In genomic region chr16:50781518-50781917, GRCh38 we compare ENCODE assay signal across 27 cellular contexts. TPM values are rescaled to one million over a fixed set of nuclear protein-coding genes. Genes with fewer than 3 reads are reported as not detected.
DNase-seq lines count a peak whose midpoint lies in the region; ATAC-seq and TF ChIP-seq lines count a peak whose summit lies in the region.
"Had no signal": no experiment of that assay in that cellular context is flagged by ENCODE, and none has a peak within 500 bp of the region (broad histone marks: within the 10 kb centered on the region; RNA-seq: fewer than 3 reads in every experiment).

No MANE protein-coding gene starts in this region.

- no peaks in the 10 kb centered on the region for H3K79me2 ChIP-seq in SK-N-SH (ENCODE audit: insufficient read depth)

- H3K27me3 Mint-ChIP-seq in activated T-cell treated with anti-CD3 and anti-CD28 coated beads, Interleukin-2, amount 50 U/mL, for 24 hours = no peaks in the 10 kb centered on the region
- no peaks in the 10 kb centered on the region for H3K27me3 Mint-ChIP-seq in CD8-positive, alpha-beta memory T cell
- no peaks in the 10 kb centered on the region for H3K27me3 Mint-ChIP-seq in activated T-helper 1 cell treated with anti-CD3 and anti-CD28 coated beads, Interleukin-12 subunit alpha, Interleukin-12 subunit beta, Interleukin-2, Interleukin-4 antibody, amounts not matched to agents 30 ng/mL and 10 ng/mL and 1 ng/mL, durations not matched to agents 14 hours and 24 hours and 36 hours (ENCODE audit: insufficient read depth)
- no peaks in the 10 kb centered on the region for H3K27me3 Mint-ChIP-seq in naive thymus-derived CD8-positive, alpha-beta T cell
- H3K27me3 Mint-ChIP-seq: B cell, type B pancreatic cell had no signal

- H3K27me3 ChIP-seq in CD8-positive, alpha-beta memory T cell (ENCODE audit: insufficient read depth, low read length, poor library complexity, severe bottlenecking) = no peaks in the 10 kb centered on the region
- H3K27me3 ChIP-seq in SK-N-SH (ENCODE audit: insufficient read depth) = no peaks in the 10 kb centered on the region
- H3K27me3 ChIP-seq: colonic mucosa, pancreas had no signal

- H3F3A ChIP-seq in SK-N-SH (replicated peaks; ENCODE audit: insufficient read depth) = no peaks in the 10 kb centered on the region

- in situ Hi-C loops in KBM-7 (cut with MboI; ENCODE audit: low pct_unique_long_range_greater_than_20kb, low sequenced_read_pairs) = no loop called here

- TF ChIP-seq CTCF in SK-N-SH (IDR thresholded peaks at IDR 0.05) = no peak

- peaks cover 59% of the 10 kb centered on the region for H3K4me1 Mint-ChIP-seq in activated T-cell treated with anti-CD3 and anti-CD28 coated beads, Interleukin-2, amount 50 U/mL, for 24 hours (ENCODE audit: low read depth)
- peaks cover 45 to 74% (median 66%) of the 10 kb centered on the region in 3 donors for H3K4me1 Mint-ChIP-seq in CD8-positive, alpha-beta memory T cell
- peaks cover 44% of the 10 kb centered on the region for H3K4me1 Mint-ChIP-seq in activated T-helper 1 cell treated with anti-CD3 and anti-CD28 coated beads, Interleukin-12 subunit alpha, Interleukin-12 subunit beta, Interleukin-2, Interleukin-4 antibody, amounts not matched to agents 30 ng/mL and 10 ng/mL and 1 ng/mL, durations not matched to agents 14 hours and 24 hours and 36 hours (ENCODE audit: low read depth)
- peaks cover 16 to 47% (median 41%) of the 10 kb centered on the region in 4 donors for H3K4me1 Mint-ChIP-seq in naive thymus-derived CD8-positive, alpha-beta T cell
- H3K4me1 Mint-ChIP-seq: B cell had no signal

- intact Hi-C loops in activated T-helper 1 cell treated with anti-CD3 and anti-CD28 coated beads, Interleukin-12 subunit alpha, Interleukin-12 subunit beta, Interleukin-2, Interleukin-4 antibody, amounts not matched to agents 30 ng/mL and 10 ng/mL and 1 ng/mL, durations not matched to agents 14 hours and 24 hours and 36 hours (cut with micrococcal nuclease) = loop anchor here (2.0 kb wide), 2 partner anchors 25 to 35 kb away; no protein-coding TSS in a partner anchor

- no peak for TF ChIP-seq RAD21 in SK-N-SH (IDR thresholded peaks at IDR 0.05; ENCODE audit: low read length)

- no peak overlapping the region for H2AFZ ChIP-seq in SK-N-SH (ENCODE audit: low read depth)

- no peak for ATAC-seq in naive thymus-derived CD8-positive, alpha-beta T cell
- ATAC-seq: pancreas, PC-3 had no signal

- POLR2A ChIA-PET in CD8-positive, alpha-beta memory T cell (lab: Charles Lee) = no interaction called here
- POLR2A ChIA-PET in naive thymus-derived CD8-positive, alpha-beta T cell (lab: Charles Lee) = no interaction called here
- POLR2A ChIA-PET in SK-N-SH (lab: Yijun Ruan, JAX) = no interaction called here

- no peaks in the 10 kb centered on the region for H3K9me2 ChIP-seq in SK-N-SH

- H3K27ac ChIP-seq in CD8-positive, alpha-beta memory T cell (ENCODE audit: low read depth, low read length) = no peak overlapping the region
- no peak overlapping the region for H3K27ac ChIP-seq in SK-N-SH (ENCODE audit: low read depth in 2 of 2, low read length in 1 of 2)
- H3K27ac ChIP-seq: colonic mucosa, pancreas, WERI-Rb-1 had no signal

- H3K36me3 ChIP-seq in CD8-positive, alpha-beta memory T cell (ENCODE audit: insufficient read depth, low read length) = peaks cover 61% of the 10 kb centered on the region
- H3K36me3 ChIP-seq in SK-N-SH (replicated peaks in 1 of 2; ENCODE audit: control insufficient read depth in 1 of 2, insufficient read depth in 2 of 2, low read length in 1 of 2) = peaks cover 46 to 49% of the 10 kb centered on the region in 2 experiments
- H3K36me3 ChIP-seq: colonic mucosa had no signal

- no peaks in the 10 kb centered on the region for H3K9me3 Mint-ChIP-seq in activated T-cell treated with anti-CD3 and anti-CD28 coated beads, Interleukin-2, amount 50 U/mL, for 24 hours
- no peaks in the 10 kb centered on the region for H3K9me3 Mint-ChIP-seq in CD8-positive, alpha-beta memory T cell
- no peaks in the 10 kb centered on the region for H3K9me3 Mint-ChIP-seq in activated T-helper 1 cell treated with anti-CD3 and anti-CD28 coated beads, Interleukin-12 subunit alpha, Interleukin-12 subunit beta, Interleukin-2, Interleukin-4 antibody, amounts not matched to agents 30 ng/mL and 10 ng/mL and 1 ng/mL, durations not matched to agents 14 hours and 24 hours and 36 hours
- no peaks in the 10 kb centered on the region for H3K9me3 Mint-ChIP-seq in naive thymus-derived CD8-positive, alpha-beta T cell
- H3K9me3 Mint-ChIP-seq: neural crest cell, type B pancreatic cell had no signal

- no peaks in the 10 kb centered on the region for H3K9me3 ChIP-seq in CD8-positive, alpha-beta memory T cell (ENCODE audit: low read length)
- H3K9me3 ChIP-seq in SK-N-SH = no peaks in the 10 kb centered on the region
- H3K9me3 ChIP-seq: colonic mucosa, mucosa of descending colon, pancreas had no signal

- TF ChIP-seq EP300 in SK-N-SH (IDR thresholded peaks at IDR 0.05; ENCODE audit: borderline replicate concordance in 1 of 2, low read depth in 1 of 2, low read length in 1 of 2) = no peak

- no peak overlapping the region for H3K4me3 Mint-ChIP-seq in activated T-cell treated with anti-CD3 and anti-CD28 coated beads, Interleukin-2, amount 50 U/mL, for 24 hours
- peak overlapping the region in 6 of 7 donors; percentile 27 to 81 (median 58) for H3K4me3 Mint-ChIP-seq in CD8-positive, alpha-beta memory T cell
- no peak overlapping the region for H3K4me3 Mint-ChIP-seq in activated T-helper 1 cell treated with anti-CD3 and anti-CD28 coated beads, Interleukin-12 subunit alpha, Interleukin-12 subunit beta, Interleukin-2, Interleukin-4 antibody, amounts not matched to agents 30 ng/mL and 10 ng/mL and 1 ng/mL, durations not matched to agents 14 hours and 24 hours and 36 hours
- peak overlapping the region in 7 of 10 donors; percentile 22 to 50 (median 34) for H3K4me3 Mint-ChIP-seq in naive thymus-derived CD8-positive, alpha-beta T cell
- H3K4me3 Mint-ChIP-seq: B cell, neural crest cell, type B pancreatic cell had no signal

- H3K4me3 ChIP-seq in CD8-positive, alpha-beta memory T cell (ENCODE audit: low read length) = no peak overlapping the region
- no peak overlapping the region for H3K4me3 ChIP-seq in SK-N-SH (ENCODE audit: low read depth in 2 of 2, low read length in 1 of 2)
- H3K4me3 ChIP-seq: colonic mucosa, lung, mucosa of descending colon, pancreas, skin epidermis had no signal

- H3K36me3 Mint-ChIP-seq in activated T-cell treated with anti-CD3 and anti-CD28 coated beads, Interleukin-2, amount 50 U/mL, for 24 hours (ENCODE audit: low read depth) = peaks cover 90% of the 10 kb centered on the region
- H3K36me3 Mint-ChIP-seq in CD8-positive, alpha-beta memory T cell = peaks cover 31 to 90% (median 48%) of the 10 kb centered on the region in 3 donors
- H3K36me3 Mint-ChIP-seq in activated T-helper 1 cell treated with anti-CD3 and anti-CD28 coated beads, Interleukin-12 subunit alpha, Interleukin-12 subunit beta, Interleukin-2, Interleukin-4 antibody, amounts not matched to agents 30 ng/mL and 10 ng/mL and 1 ng/mL, durations not matched to agents 14 hours and 24 hours and 36 hours (ENCODE audit: low read depth) = peaks cover 72% of the 10 kb centered on the region
- H3K36me3 Mint-ChIP-seq in naive thymus-derived CD8-positive, alpha-beta T cell = peaks cover 28 to 91% (median 45%) of the 10 kb centered on the region in 3 donors

- CTCF ChIA-PET in CD8-positive, alpha-beta memory T cell (lab: Charles Lee) = interaction anchor here (0.8 to 3.1 kb wide), 5 partner anchors 12 to 116 kb away, joined by 3 to 15 read pairs (median 3); no protein-coding TSS in a partner anchor
- CTCF ChIA-PET in SK-N-SH (lab: Yijun Ruan, JAX) = interaction anchor here (0.9 to 1.5 kb wide), 3 partner anchors 15 to 25 kb away, joined by 4 to 7 read pairs (median 5); no protein-coding TSS in a partner anchor

- DNase-seq in activated T-cell treated with anti-CD3 and anti-CD28 coated beads, Interleukin-2, amount 50 U/mL, for 24 hours = no peak
- DNase-seq in activated T-cell treated with anti-CD3 and anti-CD28 coated beads for 4 hours (no peak), A172 (ENCODE audit: low spot score) (no peak), SK-N-SH (no peak), KBM-7 (no peak)
- DNase-seq in CD8-positive, alpha-beta memory T cell = no peak
- no peak for DNase-seq in activated T-helper 1 cell treated with anti-CD3 and anti-CD28 coated beads, Interleukin-12 subunit alpha, Interleukin-12 subunit beta, Interleukin-2, Interleukin-4 antibody, amounts not matched to agents 30 ng/mL and 10 ng/mL and 1 ng/mL, durations not matched to agents 14 hours and 24 hours and 36 hours (ENCODE audit: low spot score)
- no peak for DNase-seq in naive thymus-derived CD8-positive, alpha-beta T cell
- DNase-seq: colonic mucosa; DND-41; effector CD8-positive, alpha-beta T cell; foreskin fibroblast; head of caudate nucleus; kidney glomerular epithelial cell; mucosa of descending colon; NCI-H524 treated with DMSO at 0.1 percent for 48 hours; pancreas; retina; Right ventricle myocardium superior; T1000; WERI-Rb-1 had no signal

- peaks cover 14% of the 10 kb centered on the region for H3K4me1 ChIP-seq in CD8-positive, alpha-beta memory T cell (ENCODE audit: insufficient read depth, low read length)
- no peaks in the 10 kb centered on the region for H3K4me1 ChIP-seq in SK-N-SH (ENCODE audit: control insufficient read depth in 1 of 2, insufficient read depth in 2 of 2, low read depth in 1 of 2, low read length in 1 of 2)
- H3K4me1 ChIP-seq: colonic mucosa had no signal

- no peak overlapping the region for H3K4me2 ChIP-seq in SK-N-SH

- H4K20me1 ChIP-seq in SK-N-SH (ENCODE audit: insufficient read depth) = no peaks in the 10 kb centered on the region

- no peak overlapping the region for H3K9ac ChIP-seq in SK-N-SH

- H3K27ac Mint-ChIP-seq in activated T-cell treated with anti-CD3 and anti-CD28 coated beads, Interleukin-2, amount 50 U/mL, for 24 hours = peak overlapping the region; percentile 81
- H3K27ac Mint-ChIP-seq in CD8-positive, alpha-beta memory T cell = peak overlapping the region; percentile 4 to 92 (median 84)
- H3K27ac Mint-ChIP-seq in activated T-helper 1 cell treated with anti-CD3 and anti-CD28 coated beads, Interleukin-12 subunit alpha, Interleukin-12 subunit beta, Interleukin-2, Interleukin-4 antibody, amounts not matched to agents 30 ng/mL and 10 ng/mL and 1 ng/mL, durations not matched to agents 14 hours and 24 hours and 36 hours = peak overlapping the region; percentile 62
- H3K27ac Mint-ChIP-seq in naive thymus-derived CD8-positive, alpha-beta T cell = peak overlapping the region; percentile 31 to 91 (median 86)
- H3K27ac Mint-ChIP-seq: B cell, type B pancreatic cell had no signal

- 94% methylated on average over 3 of the region's 3 CpGs for WGBS in SK-N-SH (ENCODE audit: low lambda C conversion rate)

RNA-seq across cellular contexts. Expression of gene CYLD, which starts 39.6 kb away (rescaled TPM):
- total RNA-seq in CD8-positive, alpha-beta memory T cell = 100 to 1,000 TPM; 144 to 152 TPM
- 105 TPM for polyA plus RNA-seq in CD8-positive, alpha-beta memory T cell
- 219 and 223 TPM in 2 replicates for total RNA-seq in activated T-helper 1 cell treated with anti-CD3 and anti-CD28 coated beads, Interleukin-12 subunit alpha, Interleukin-12 subunit beta, Interleukin-2, Interleukin-4 antibody, amounts not matched to agents 30 ng/mL and 10 ng/mL and 1 ng/mL, durations not matched to agents 14 hours and 24 hours and 36 hours
- total RNA-seq in naive thymus-derived CD8-positive, alpha-beta T cell = 100 to 1,000 TPM; 195 to 203 TPM
- polyA plus RNA-seq in naive thymus-derived CD8-positive, alpha-beta T cell = 100 to 1,000 TPM; 106 to 131 (median 107) TPM
- total RNA-seq in A172 (2014; rRNA removed; shearing (Covaris generic)) = 76.8 and 83.4 TPM in 2 replicates
- 6.5 and 8.9 TPM in 2 replicates for polyA plus RNA-seq in SK-N-SH (2012; rRNA removed)
- polyA plus RNA-seq in SK-N-SH (2012; cell fraction: cytosol; rRNA removed) = 10.1 and 11.0 TPM in 2 replicates
- 6.1 and 10.5 TPM in 2 replicates for polyA plus RNA-seq in SK-N-SH (2012; cell fraction: nucleus; rRNA removed)

Comparison
In these comparisons a context has a peak if more than half of its experiments do, and no peak if none do; other contexts are left out.
1. H3K4me3 Mint-ChIP-seq: peak in CD8-positive, alpha-beta memory T cell (6 of 7) and naive thymus-derived CD8-positive, alpha-beta T cell (7 of 10); none in activated T-cell treated with anti-CD3 and anti-CD28 coated beads, Interleukin-2, amount 50 U/mL, for 24 hours (single experiment) and activated T-helper 1 cell treated with anti-CD3 and anti-CD28 coated beads, Interleukin-12 subunit alpha, Interleukin-12 subunit beta, Interleukin-2, Interleukin-4 antibody, amounts not matched to agents 30 ng/mL and 10 ng/mL and 1 ng/mL, durations not matched to agents 14 hours and 24 hours and 36 hours (single experiment).
2. Peak in every context shown above with its lines, with median percentiles within 50 percentile points of each other: H3K27ac Mint-ChIP-seq.